Comparison of ENCODE assay signal across 1 cellular context in the genomic region with DNA sequence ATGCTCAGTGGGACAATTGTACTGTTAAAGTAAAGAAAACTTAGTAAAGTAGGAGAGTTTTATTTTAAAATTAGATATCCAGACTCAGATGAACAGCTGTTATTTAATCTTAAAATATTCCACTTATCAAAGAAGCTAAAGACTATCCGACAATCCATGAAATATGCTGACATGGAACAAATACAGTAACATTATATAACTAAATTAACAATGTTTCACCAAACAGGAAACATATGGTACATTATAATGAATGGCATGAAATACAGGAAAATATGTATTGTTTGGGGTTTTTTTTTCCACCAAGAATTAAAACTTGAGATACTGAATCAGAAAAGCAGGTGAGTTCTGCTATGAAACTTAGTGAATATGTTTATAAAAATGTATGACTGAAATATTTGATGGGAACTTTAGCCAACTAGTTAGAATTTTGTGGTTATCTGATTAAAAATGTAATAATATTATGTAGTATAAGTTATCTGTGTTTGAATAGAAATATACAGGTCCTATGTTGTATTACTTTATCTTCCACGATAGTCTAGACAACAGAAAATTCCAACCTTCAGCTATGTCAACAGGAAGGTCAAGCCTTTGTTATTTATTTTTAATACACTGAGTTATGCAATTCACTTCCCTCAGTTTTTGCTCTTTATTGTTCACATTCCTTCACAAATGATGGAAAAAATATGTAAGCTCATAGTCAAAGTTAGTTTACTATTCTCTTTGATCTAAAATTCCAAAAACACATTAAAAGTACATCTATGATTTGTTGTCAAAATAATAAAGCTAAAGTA.
TF ChIP-seq lines count a peak whose summit lies in the region.

No MANE protein-coding gene starts in this region.

TF ChIP-seq in IMR-90, 13 proteins besides CTCF, POLR2A, EP300 and RAD21:
- no peak for TF ChIP-seq ELK1 (IDR thresholded peaks at IDR 0.05; ENCODE audit: borderline replicate concordance, low read depth, low read length)
- TF ChIP-seq CEBPB (IDR thresholded peaks at IDR 0.05; ENCODE audit: low read depth, low read length), result peak; percentile 36; the same call in 1 of the 2 replicates
- peak; percentile 89 for TF ChIP-seq MAFK (IDR thresholded peaks at IDR 0.05; ENCODE audit: low read depth, low read length)
- TF ChIP-seq SMC3 (IDR thresholded peaks at IDR 0.05; ENCODE audit: low read depth, low read length), result no peak
